Comparison of ENCODE assay signal across 17 cellular contexts in the genomic region with DNA sequence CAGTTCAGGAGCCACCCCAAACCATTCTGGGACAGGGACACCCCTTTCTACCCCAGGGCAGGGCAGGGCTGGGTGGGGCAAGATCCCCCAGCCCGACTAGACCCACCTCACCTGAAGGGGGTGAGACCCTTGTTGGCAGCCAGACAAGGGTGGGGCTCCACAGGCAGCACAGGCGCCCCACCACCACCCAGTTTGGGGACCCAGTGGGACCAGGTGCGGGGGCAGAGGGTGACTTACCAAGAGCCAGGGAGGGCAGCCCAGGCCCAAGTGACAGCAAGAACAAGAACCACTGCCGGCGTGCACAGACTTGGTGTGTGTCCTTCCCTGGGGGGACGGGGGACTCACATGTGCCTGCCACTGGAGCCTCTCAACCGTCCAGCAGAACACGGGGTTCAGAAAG. TPM values are rescaled to one million over a fixed set of nuclear protein-coding genes. Genes with fewer than 3 reads are reported as not detected.
DNase-seq lines count a peak whose midpoint lies in the region; ATAC-seq, FAIRE-seq and TF ChIP-seq lines count a peak whose summit lies in the region.
"Had no signal": no experiment of that assay in that cellular context is flagged by ENCODE, and none has a peak within 500 bp of the region (broad histone marks: within the 10 kb centered on the region; RNA-seq: fewer than 3 reads in every experiment).

No MANE protein-coding gene starts in this region.

- peaks cover 29% of the 10 kb centered on the region for H3F3A ChIP-seq in PC-9 (ENCODE audit: insufficient read depth, low read depth)

- H3K4me1 ChIP-seq in PC-9 (replicated peaks; ENCODE audit: insufficient read depth) (peaks cover 17% of the 10 kb centered on the region; the same call in 1 of the 2 replicates), kidney (ENCODE audit: control insufficient read depth in 1 of 2, insufficient read depth in 1 of 2, low read depth in 1 of 2, low read length in 2 of 2) (peaks cover 0 to 10% of the 10 kb centered on the region in 2 donors)
- peaks cover 4 to 8% of the 10 kb centered on the region in 2 donors for H3K4me1 ChIP-seq in naive thymus-derived CD4-positive, alpha-beta T cell (ENCODE audit: control insufficient read depth in 2 of 2, insufficient read depth in 2 of 2, low read length in 2 of 2)

- H3K4me3 Mint-ChIP-seq in naive thymus-derived CD4-positive, alpha-beta T cell: peak overlapping the region in 1 of 10 donors; percentile 85

- H3K4me1 Mint-ChIP-seq in naive thymus-derived CD4-positive, alpha-beta T cell: peaks cover 0 to 15% (median 7%) of the 10 kb centered on the region in 7 donors

- peak overlapping the region in 1 of 2 donors; percentile 34 for H3K9ac ChIP-seq in kidney (ENCODE audit: low read length in 2 of 2)
- H3K9ac ChIP-seq: GM23248 had no signal

- ATAC-seq in naive thymus-derived CD4-positive, alpha-beta T cell: no peak
- ATAC-seq: A549 had no signal

- peak overlapping the region; percentile 96; the same call in 1 of the 2 replicates for H3K4me2 ChIP-seq in PC-9

- POLR2A ChIA-PET in PC-9 (lab: Charles Lee; ENCODE audit: unreplicated experiment): no interaction called here
- POLR2A ChIA-PET in naive thymus-derived CD4-positive, alpha-beta T cell (lab: Charles Lee): interaction anchor here (1.3 to 2.1 kb wide), 3 partner anchors 10 to 15 kb away, joined by 3 to 6 read pairs (median 4); no protein-coding TSS in a partner anchor

- TF ChIP-seq CTCF in AG10803 (conservative IDR thresholded peaks at IDR 0.05; ENCODE audit: low read length) (no peak), PC-9 (conservative IDR thresholded peaks at IDR 0.05) (no peak), kidney (IDR thresholded peaks at IDR 0.05; ENCODE audit: borderline replicate concordance, extremely low read depth, insufficient read depth) (no peak)

- peaks cover 7% of the 10 kb centered on the region for H3K36me3 ChIP-seq in PC-9 (ENCODE audit: low read depth)
- H3K36me3 ChIP-seq in kidney (ENCODE audit: control insufficient read depth in 1 of 2, insufficient read depth in 2 of 2, low read length in 2 of 2): no peaks in the 10 kb centered on the region
- H3K36me3 ChIP-seq in naive thymus-derived CD4-positive, alpha-beta T cell (ENCODE audit: control insufficient read depth in 2 of 3, insufficient read depth in 3 of 3, low read length in 3 of 3): no peaks in the 10 kb centered on the region

- peaks cover 9% of the 10 kb centered on the region for H4K20me1 ChIP-seq in PC-9 (ENCODE audit: insufficient read depth)

- CTCF ChIA-PET in PC-9 (lab: Charles Lee): no interaction called here
- CTCF ChIA-PET in naive thymus-derived CD4-positive, alpha-beta T cell (lab: Charles Lee): interaction anchor here (1.4 kb wide), 1 partner anchor 14 kb away, joined by 7 read pairs; no protein-coding TSS in a partner anchor

- FAIRE-seq in kidney (lab: Jason Lieb, UNC): no peak
- FAIRE-seq: A549 had no signal

- peaks cover 0 to 22% (median 0%) of the 10 kb centered on the region in 5 donors for H3K27me3 Mint-ChIP-seq in naive thymus-derived CD4-positive, alpha-beta T cell

- H3K9me2 ChIP-seq in PC-9 (ENCODE audit: insufficient read depth): no peaks in the 10 kb centered on the region

- H3K9me3 Mint-ChIP-seq in naive thymus-derived CD4-positive, alpha-beta T cell: no peaks in the 10 kb centered on the region

- no peaks in the 10 kb centered on the region for H3K9me3 ChIP-seq in PC-9 (ENCODE audit: insufficient read depth, low read depth)
- H3K9me3 ChIP-seq in kidney (ENCODE audit: control insufficient read depth in 1 of 2, low read length in 2 of 2): no peaks in the 10 kb centered on the region
- no peaks in the 10 kb centered on the region for H3K9me3 ChIP-seq in naive thymus-derived CD4-positive, alpha-beta T cell (ENCODE audit: control insufficient read depth in 2 of 3, low read length in 3 of 3)
- H3K9me3 ChIP-seq: A549 had no signal

- H3K27ac Mint-ChIP-seq in naive thymus-derived CD4-positive, alpha-beta T cell: no peak overlapping the region

- H3K79me2 ChIP-seq in PC-9 (ENCODE audit: low read depth): no peaks in the 10 kb centered on the region

- DNase-seq in AG10803 (ENCODE audit: low read depth): no peak
- no peak for DNase-seq in PC-9
- no peak for DNase-seq in kidney
- no peak for DNase-seq in HCEC 1CT
- no peak for DNase-seq in activated CD8-positive, alpha-beta memory T cell treated with anti-CD3 and anti-CD28 coated beads for 24 hours
- DNase-seq in naive thymus-derived CD4-positive, alpha-beta T cell: no peak
- DNase-seq: COR-L47, EL, GM23248, KG1, NCI-H1436 treated with DMSO at 0.1 percent for 48 hours, NCI-H2029 treated with DMSO at 0.1 percent for 48 hours, NCI-H446 treated with DMSO at 0.1 percent for 48 hours, OCI-M1, RPMI8226 had no signal

- H3K36me3 Mint-ChIP-seq in naive thymus-derived CD4-positive, alpha-beta T cell: peaks cover 0 to 1% (median 0%) of the 10 kb centered on the region in 5 donors

- no peak overlapping the region for H2AFZ ChIP-seq in PC-9
- H2AFZ ChIP-seq: GM23248 had no signal

- intact Hi-C loops in PC-9 (cut with micrococcal nuclease; ENCODE audit: unreplicated experiment): no loop called here
- intact Hi-C loops in kidney (cut with DNase I): no loop called here
- intact Hi-C loops in naive thymus-derived CD4-positive, alpha-beta T cell (cut with micrococcal nuclease): no loop called here

- no peak overlapping the region for H3K27ac ChIP-seq in PC-9
- H3K27ac ChIP-seq in kidney (ENCODE audit: low read depth in 2 of 2, low read length in 2 of 2): peak overlapping the region in 1 of 2 donors; percentile 32
- no peak overlapping the region for H3K27ac ChIP-seq in naive thymus-derived CD4-positive, alpha-beta T cell (ENCODE audit: low read depth, low read length)
- H3K27ac ChIP-seq: GM23248 had no signal

- BruUV-seq in PC-9 (replicated peaks; lab: Mats Ljungman, UMichigan): no TSS peak

- H3K4me3 ChIP-seq in AG10803 (ENCODE audit: low read length) (peak overlapping the region; percentile 87; the same call in 1 of the 2 replicates), PC-9 (no peak overlapping the region), kidney (ENCODE audit: low read length in 2 of 2) (peak overlapping the region; percentile 42 to 59)
- H3K4me3 ChIP-seq in naive thymus-derived CD4-positive, alpha-beta T cell (ENCODE audit: low read length): no peak overlapping the region
- H3K4me3 ChIP-seq: A549 had no signal

- H3K27me3 ChIP-seq in PC-9 (ENCODE audit: insufficient read depth, low read depth): no peaks in the 10 kb centered on the region
- no peaks in the 10 kb centered on the region for H3K27me3 ChIP-seq in naive thymus-derived CD4-positive, alpha-beta T cell (ENCODE audit: control insufficient read depth in 2 of 2, insufficient read depth in 2 of 2, low read length in 2 of 2)

RNA-seq across cellular contexts. Expression of a gene that starts 2.2 kb away (rescaled TPM):
- total RNA-seq in PC-9 (2021) (7.2 and 10.5 TPM in 2 replicates), kidney (8.0 TPM)
- polyA plus RNA-seq in kidney (ENCODE audit: insufficient read depth, low read depth, low replicate concordance): 10.6 TPM
- total RNA-seq in naive thymus-derived CD4-positive, alpha-beta T cell: 1 to 10 TPM; 1.3 to 4.5 (median 4.0) TPM
- polyA plus RNA-seq in naive thymus-derived CD4-positive, alpha-beta T cell: under 1 TPM; 0.24 to 0.44 TPM

RNA-seq across cellular contexts. Expression of a gene that starts 3.1 kb away (rescaled TPM):
- total RNA-seq in PC-9 (2021) (1.4 and 1.5 TPM in 2 replicates), kidney (3.5 TPM)
- 455 TPM for polyA plus RNA-seq in kidney (ENCODE audit: insufficient read depth, low read depth, low replicate concordance)
- under 1 TPM in 1 of 5 experiments, not detected in 4; 0.22 TPM for total RNA-seq in naive thymus-derived CD4-positive, alpha-beta T cell
- polyA plus RNA-seq in naive thymus-derived CD4-positive, alpha-beta T cell: not detected
- total RNA-seq: GM23248, M059J had no signal

RNA-seq across cellular contexts. Expression of a gene that starts 8.7 kb away (rescaled TPM):
- total RNA-seq in PC-9 (2021) (85.2 and 104 TPM in 2 replicates), kidney (73.9 TPM)
- 18.1 TPM for polyA plus RNA-seq in kidney (ENCODE audit: insufficient read depth, low read depth, low replicate concordance)
- 100 to 1,000 TPM; 161 to 209 (median 181) TPM for total RNA-seq in naive thymus-derived CD4-positive, alpha-beta T cell
- polyA plus RNA-seq in naive thymus-derived CD4-positive, alpha-beta T cell: 10 to 100 TPM; 15.2 to 40.2 TPM

RNA-seq across cellular contexts. Expression of a gene that starts 23.9 kb away (rescaled TPM):
- total RNA-seq in PC-9 (2021) (37.3 and 52.2 TPM in 2 replicates), kidney (77.9 TPM)
- 41.7 TPM for polyA plus RNA-seq in kidney (ENCODE audit: insufficient read depth, low read depth, low replicate concordance)
- total RNA-seq in naive thymus-derived CD4-positive, alpha-beta T cell: 100 to 1,000 TPM; 101 to 133 (median 118) TPM
- polyA plus RNA-seq in naive thymus-derived CD4-positive, alpha-beta T cell: 10 to 100 TPM; 15.0 to 25.5 TPM

RNA-seq across cellular contexts. Expression of a gene that starts 24.5 kb away (rescaled TPM):
- total RNA-seq in PC-9 (2021) (58.8 and 62.9 TPM in 2 replicates), kidney (41.5 TPM)
- polyA plus RNA-seq in kidney (ENCODE audit: insufficient read depth, low read depth, low replicate concordance): 31.4 TPM
- 100 to 1,000 TPM in 2 of 5 experiments, 10 to 100 TPM in 3; 74.3 to 135 (median 91.1) TPM for total RNA-seq in naive thymus-derived CD4-positive, alpha-beta T cell
- polyA plus RNA-seq in naive thymus-derived CD4-positive, alpha-beta T cell: 10 to 100 TPM; 37.8 to 46.6 TPM

Comparison
In these comparisons a context has a peak if more than half of its experiments do, and no peak if none do; other contexts are left out.
1. H3K4me3 ChIP-seq: peak in AG10803 (single experiment) and kidney (2 of 2); none in PC-9 (single experiment) and naive thymus-derived CD4-positive, alpha-beta T cell (single experiment).